26 cellular contexts compared by ENCODE assay signal in the genomic region with DNA sequence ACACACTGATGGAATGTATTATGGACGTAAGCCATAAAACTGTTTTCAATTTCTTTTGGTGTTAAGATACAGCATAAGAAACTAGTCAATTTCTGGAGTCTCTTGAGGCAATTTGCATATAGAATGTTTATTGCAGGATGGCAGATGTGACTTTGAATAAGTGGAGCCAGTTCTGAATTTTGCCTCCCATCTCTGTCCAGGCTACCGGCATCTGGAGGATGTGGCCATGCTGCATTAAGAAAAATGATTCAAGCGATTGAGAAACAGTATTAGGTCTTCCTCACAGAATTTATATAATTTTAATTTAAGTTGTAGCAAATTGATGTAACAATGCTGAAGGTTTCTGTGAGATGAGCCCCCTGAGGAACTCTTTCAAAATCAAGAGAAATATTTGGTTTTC.
DNase-seq lines count a peak whose midpoint lies in the region; ATAC-seq, FAIRE-seq and TF ChIP-seq lines count a peak whose summit lies in the region.
"Had no signal": no experiment of that assay in that cellular context is flagged by ENCODE, and none has a peak within 500 bp of the region (broad histone marks: within the 10 kb centered on the region; RNA-seq: fewer than 3 reads in every experiment).

No MANE protein-coding gene starts in this region.

- H3K79me2 ChIP-seq in SK-N-SH (ENCODE audit: insufficient read depth) = no peaks in the 10 kb centered on the region
- no peaks in the 10 kb centered on the region for H3K79me2 ChIP-seq in smooth muscle cell (ENCODE audit: low read depth)
- H3K79me2 ChIP-seq in HepG2 (ENCODE audit: insufficient read depth, low read length) = no peaks in the 10 kb centered on the region

- in situ Hi-C loops in HepG2 (cut with HindIII; ENCODE audit: extremely low pct_ligation_motif_present, low pct_unique_long_range_greater_than_20kb) = no loop called here

- no peak for TF ChIP-seq POLR2A in HepG2 (IDR thresholded peaks at IDR 0.05; ENCODE audit: insufficient read depth in 1 of 2, low read depth in 2 of 2, low read length in 2 of 2)

- DNase-seq in DMS 273 (lab: John Stamatoyannopoulos, UW; ENCODE audit: unreplicated experiment) (peak; percentile 55), DMS 273 treated with DMSO at 0.1 percent for 48 hours (lab: John Stamatoyannopoulos, UW) (no peak), SK-N-SH (no peak), fibroblast of peridontal ligament (ENCODE audit: extremely low read depth) (peak; percentile 34), smooth muscle cell (lab: John Stamatoyannopoulos, UW; ENCODE audit: unreplicated experiment) (no peak), NCI-H345 (lab: John Stamatoyannopoulos, UW) (no peak), left ventricle myocardium inferior (no peak), HepG2 (ENCODE audit: low spot score) (no peak)
- DNase-seq: ACHN; DMS53; GOT3; Kasumi-1; NCI-H1105; NCI-H1436 treated with DMSO at 0.1 percent for 48 hours; NCI-H187 treated with DMSO at 0.1 percent for 48 hours; NCI-H2171 treated with DMSO at 0.1 percent for 48 hours; NCI-H524; NK-92 treated with Interleukin-12 subunit alpha and Interleukin-12 subunit beta, amount 100 ng/mL, for 24 hours; PC-9; Right ventricle myocardium superior; T-helper 1 cell had no signal

- TF ChIP-seq EP300 in SK-N-SH (IDR thresholded peaks at IDR 0.05; ENCODE audit: borderline replicate concordance in 1 of 2, low read depth in 1 of 2, low read length in 1 of 2) (no peak), HepG2 (IDR thresholded peaks at IDR 0.05; ENCODE audit: low read depth in 2 of 2, low read length in 2 of 2) (no peak), HepG2 (CRISPR knock-in tag; IDR thresholded peaks at IDR 0.05; ENCODE audit: borderline replicate concordance) (no peak)

- no peak for TF ChIP-seq RAD21 in SK-N-SH (IDR thresholded peaks at IDR 0.05; ENCODE audit: low read length)
- TF ChIP-seq RAD21 in HepG2 (CRISPR knock-in tag; IDR thresholded peaks at IDR 0.05) = no peak

- H3K4me1 ChIP-seq in SK-N-SH (ENCODE audit: control insufficient read depth in 1 of 2, insufficient read depth in 2 of 2, low read depth in 1 of 2, low read length in 1 of 2) (peaks cover 0 to 6% of the 10 kb centered on the region in 2 experiments; a peak in 1 of 4 replicates), smooth muscle cell (ENCODE audit: low read depth) (peaks cover 14% of the 10 kb centered on the region), left ventricle myocardium inferior (no peaks in the 10 kb centered on the region), HepG2 (ENCODE audit: insufficient read depth, low read length) (no peaks in the 10 kb centered on the region)
- H3K4me1 ChIP-seq: HAP-1, SJSA1 had no signal

- H4K20me1 ChIP-seq in SK-N-SH (ENCODE audit: insufficient read depth) = no peaks in the 10 kb centered on the region
- H4K20me1 ChIP-seq in smooth muscle cell (ENCODE audit: low read depth) = no peaks in the 10 kb centered on the region
- H4K20me1 ChIP-seq in HepG2 (ENCODE audit: insufficient read depth, low read length) = no peaks in the 10 kb centered on the region

- no peak overlapping the region for H3K9ac ChIP-seq in SK-N-SH
- H3K9ac ChIP-seq in smooth muscle cell (ENCODE audit: low read depth) = no peak overlapping the region
- no peak overlapping the region for H3K9ac ChIP-seq in HepG2 (ENCODE audit: insufficient read depth, low read depth, low read length)

- H3K27ac ChIP-seq in SK-N-SH (ENCODE audit: low read depth in 2 of 2, low read length in 1 of 2) (peak overlapping the region in 1 of 2 experiments; percentile 63; a peak in 2 of 4 replicates), smooth muscle cell (ENCODE audit: low read depth) (no peak overlapping the region), left ventricle myocardium inferior (replicated peaks) (no peak overlapping the region), HepG2 (ENCODE audit: extremely low read length, insufficient read depth, low read length) (no peak overlapping the region)
- H3K27ac ChIP-seq: 22Rv1, PC-9, SJSA1 had no signal

- no peaks in the 10 kb centered on the region for H3K9me2 ChIP-seq in SK-N-SH

- 30% methylated on average over 3 of the region's 3 CpGs for WGBS in SK-N-SH (ENCODE audit: low lambda C conversion rate)
- WGBS in smooth muscle cell (ENCODE audit: low lambda C conversion rate) = 80% methylated on average over 3 of the region's 3 CpGs
- 4% methylated on average over 3 of the region's 3 CpGs for WGBS in HepG2 (ENCODE audit: low lambda C conversion rate)

- no peaks in the 10 kb centered on the region for H3K36me3 ChIP-seq in SK-N-SH (replicated peaks in 1 of 2; ENCODE audit: control insufficient read depth in 1 of 2, insufficient read depth in 2 of 2, low read length in 1 of 2)
- no peaks in the 10 kb centered on the region for H3K36me3 ChIP-seq in smooth muscle cell (ENCODE audit: low read depth)
- H3K36me3 ChIP-seq in left ventricle myocardium inferior = no peaks in the 10 kb centered on the region
- no peaks in the 10 kb centered on the region for H3K36me3 ChIP-seq in HepG2 (replicated peaks in 1 of 2; ENCODE audit: control insufficient read depth in 1 of 2, insufficient read depth in 2 of 2, low read length in 2 of 2)
- H3K36me3 ChIP-seq: HAP-1, SJSA1 had no signal

- intact Hi-C loops in left ventricle myocardium inferior (cut with micrococcal nuclease) (no loop called here), HepG2 (cut with micrococcal nuclease; ENCODE audit: unreplicated experiment) (no loop called here)

- no peaks in the 10 kb centered on the region; the same call in 1 of the 2 replicates for H3K9me3 ChIP-seq in SK-N-SH
- H3K9me3 ChIP-seq in smooth muscle cell (replicated peaks; ENCODE audit: low read depth) = no peaks in the 10 kb centered on the region
- H3K9me3 ChIP-seq in left ventricle myocardium inferior (replicated peaks) = peaks cover 33% of the 10 kb centered on the region
- H3K9me3 ChIP-seq in HepG2 (ENCODE audit: low read length) = no peaks in the 10 kb centered on the region
- H3K9me3 ChIP-seq: HAP-1, SJSA1 had no signal

- no peak overlapping the region for H3K4me3 ChIP-seq in SK-N-SH (ENCODE audit: low read depth in 2 of 2, low read length in 1 of 2)
- H3K4me3 ChIP-seq in smooth muscle cell = no peak overlapping the region
- H3K4me3 ChIP-seq in left ventricle myocardium inferior = no peak overlapping the region
- no peak overlapping the region for H3K4me3 ChIP-seq in HepG2 (replicated peaks in 1 of 3; ENCODE audit: insufficient read depth in 1 of 3, low read depth in 2 of 3, low read length in 3 of 3)
- H3K4me3 ChIP-seq: GM12878, HAP-1, PC-9, SJSA1 had no signal

- no peak for ATAC-seq in HepG2
- ATAC-seq: GM12878 had no signal

- H3K4me2 ChIP-seq in SK-N-SH = peak overlapping the region; percentile 51
- peak overlapping the region; percentile 33 for H3K4me2 ChIP-seq in smooth muscle cell
- no peak overlapping the region for H3K4me2 ChIP-seq in HepG2 (ENCODE audit: low read depth, low read length)
- H3K4me2 ChIP-seq: PC-9 had no signal

- POLR2A ChIA-PET in SK-N-SH (lab: Yijun Ruan, JAX) = no interaction called here
- POLR2A ChIA-PET in HepG2 (lab: Yijun Ruan, JAX) = no interaction called here

- H3K27me3 ChIP-seq in SK-N-SH (ENCODE audit: insufficient read depth) (no peaks in the 10 kb centered on the region), smooth muscle cell (ENCODE audit: low read depth) (no peaks in the 10 kb centered on the region), left ventricle myocardium inferior (ENCODE audit: low read depth) (no peaks in the 10 kb centered on the region), HepG2 (ENCODE audit: control insufficient read depth in 1 of 2, insufficient read depth in 2 of 2, low read length in 2 of 2) (no peaks in the 10 kb centered on the region)
- H3K27me3 ChIP-seq: SJSA1 had no signal

- no peak for FAIRE-seq in HepG2 (lab: Jason Lieb, UNC)
- FAIRE-seq: G401.6, GM12878 had no signal

- CTCF ChIA-PET in SK-N-SH (lab: Yijun Ruan, JAX) = no interaction called here
- CTCF ChIA-PET in HepG2 (lab: Yijun Ruan, JAX; ENCODE audit: low intra/inter-chr PET ratio, low total read pairs) = no interaction called here

- TF ChIP-seq CTCF in SK-N-SH (IDR thresholded peaks at IDR 0.05) (no peak), smooth muscle cell (IDR thresholded peaks at IDR 0.05; ENCODE audit: borderline replicate concordance, insufficient read depth, poor library complexity, severe bottlenecking) (no peak), left ventricle myocardium inferior (IDR thresholded peaks at IDR 0.05; ENCODE audit: borderline replicate concordance) (no peak), HepG2 (CRISPR knock-in tag; IDR thresholded peaks at IDR 0.05) (no peak)

- H3F3A ChIP-seq in SK-N-SH (replicated peaks; ENCODE audit: insufficient read depth) = no peaks in the 10 kb centered on the region
- no peaks in the 10 kb centered on the region for H3F3A ChIP-seq in smooth muscle cell (ENCODE audit: low read depth)

- BruUV-seq in HepG2 (replicated peaks; lab: Mats Ljungman, UMichigan) = no TSS peak

- peak overlapping the region; percentile 60 for H2AFZ ChIP-seq in SK-N-SH (ENCODE audit: low read depth)
- no peak overlapping the region for H2AFZ ChIP-seq in smooth muscle cell (ENCODE audit: low read depth)
- no peak overlapping the region for H2AFZ ChIP-seq in HepG2 (ENCODE audit: low read length)
- H2AFZ ChIP-seq: PC-9 had no signal

TF ChIP-seq in SK-N-SH, 30 proteins besides CTCF, POLR2A, EP300 and RAD21 (continues in another document):
- TF ChIP-seq SIN3A (IDR thresholded peaks at IDR 0.05; ENCODE audit: borderline replicate concordance, low read depth, low read length) = no peak
- TF ChIP-seq POLR2AphosphoS5 (IDR thresholded peaks at IDR 0.05; ENCODE audit: low read depth, low read length) = no peak
- TF ChIP-seq, protein P1, sequence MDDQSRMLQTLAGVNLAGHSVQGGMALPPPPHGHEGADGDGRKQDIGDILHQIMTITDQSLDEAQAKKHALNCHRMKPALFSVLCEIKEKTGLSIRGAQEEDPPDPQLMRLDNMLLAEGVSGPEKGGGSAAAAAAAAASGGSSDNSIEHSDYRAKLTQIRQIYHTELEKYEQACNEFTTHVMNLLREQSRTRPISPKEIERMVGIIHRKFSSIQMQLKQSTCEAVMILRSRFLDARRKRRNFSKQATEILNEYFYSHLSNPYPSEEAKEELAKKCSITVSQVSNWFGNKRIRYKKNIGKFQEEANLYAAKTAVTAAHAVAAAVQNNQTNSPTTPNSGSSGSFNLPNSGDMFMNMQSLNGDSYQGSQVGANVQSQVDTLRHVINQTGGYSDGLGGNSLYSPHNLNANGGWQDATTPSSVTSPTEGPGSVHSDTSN (IDR thresholded peaks at IDR 0.05) = no peak

TF ChIP-seq in HepG2, 621 proteins besides CTCF, POLR2A, EP300 and RAD21 (continues in another document):
- TF ChIP-seq RFXAP (CRISPR knock-in tag; IDR thresholded peaks at IDR 0.05; ENCODE audit: borderline replicate concordance) (no peak), HES4 (CRISPR knock-in tag; IDR thresholded peaks at IDR 0.05; ENCODE audit: borderline replicate concordance) (no peak), ZNF597 (CRISPR knock-in tag; IDR thresholded peaks at IDR 0.05) (no peak)

Comparison
In these comparisons a context has a peak if more than half of its experiments do, and no peak if none do; other contexts are left out.
1. DNase-seq: peak in DMS 273 (single experiment) and fibroblast of peridontal ligament (single experiment); none in DMS 273 treated with DMSO at 0.1 percent for 48 hours (single experiment), SK-N-SH (single experiment), smooth muscle cell (single experiment), NCI-H345 (single experiment), left ventricle myocardium inferior (single experiment) and HepG2 (single experiment).